Comparison of ENCODE assay signal across 13 cellular contexts in genomic region chr2:217225596-217225995, GRCh38.
DNase-seq lines count a peak whose midpoint lies in the region; ATAC-seq and TF ChIP-seq lines count a peak whose summit lies in the region.
"Had no signal": no experiment of that assay in that cellular context is flagged by ENCODE, and none has a peak within 500 bp of the region (broad histone marks: within the 10 kb centered on the region; RNA-seq: fewer than 3 reads in every experiment).

No MANE protein-coding gene starts in this region.

- POLR2A ChIA-PET in activated naive CD8-positive, alpha-beta T cell treated with anti-CD3 and anti-CD28 coated beads, Interleukin-2, amount 10 ng/mL, durations not matched to agents 7 days and 5 days (lab: Charles Lee) = no interaction called here

- peak overlapping the region; percentile 56 for H3K4me3 Mint-ChIP-seq in natural killer cell treated with Interleukin-12 subunit alpha and Interleukin-12 subunit beta and Interleukin-15 and Interleukin-18, amount 100 ng/mL, for 72 hours
- H3K4me3 Mint-ChIP-seq in natural killer cell = no peak overlapping the region
- no peak overlapping the region for H3K4me3 Mint-ChIP-seq in activated naive CD8-positive, alpha-beta T cell treated with anti-CD3 and anti-CD28 coated beads, Interleukin-2, amount 10 ng/mL, durations not matched to agents 7 days and 5 days
- H3K4me3 Mint-ChIP-seq: B cell; CD4-positive, alpha-beta memory T cell; GM23338 had no signal

- no peak for DNase-seq in natural killer cell treated with Interleukin-12 subunit alpha and Interleukin-12 subunit beta and Interleukin-15 and Interleukin-18, amount 100 ng/mL, for 72 hours (ENCODE audit: low spot score)
- DNase-seq in natural killer cell (no peak), NCI-H82 (lab: John Stamatoyannopoulos, UW) (peak; percentile 77), NCI-H345 (lab: John Stamatoyannopoulos, UW) (no peak), NCI-H748 treated with DMSO at 0.1 percent for 48 hours (lab: John Stamatoyannopoulos, UW) (no peak)
- no peak for DNase-seq in activated naive CD8-positive, alpha-beta T cell treated with anti-CD3 and anti-CD28 coated beads, Interleukin-2, amount 10 ng/mL, durations not matched to agents 7 days and 5 days
- DNase-seq: CD4-positive, alpha-beta memory T cell; DND-41; GF-D8; H7 had no signal

- peak overlapping the region; percentile 95 to 96 for H3K27ac Mint-ChIP-seq in natural killer cell treated with Interleukin-12 subunit alpha and Interleukin-12 subunit beta and Interleukin-15 and Interleukin-18, amount 100 ng/mL, for 72 hours
- no peak overlapping the region for H3K27ac Mint-ChIP-seq in natural killer cell
- peak overlapping the region; percentile 10 for H3K27ac Mint-ChIP-seq in activated naive CD8-positive, alpha-beta T cell treated with anti-CD3 and anti-CD28 coated beads, Interleukin-2, amount 10 ng/mL, durations not matched to agents 7 days and 5 days
- H3K27ac Mint-ChIP-seq: CD4-positive, alpha-beta memory T cell; GM23338 had no signal

- peaks cover 0 to 7% of the 10 kb centered on the region in 2 donors for H3K27me3 Mint-ChIP-seq in natural killer cell treated with Interleukin-12 subunit alpha and Interleukin-12 subunit beta and Interleukin-15 and Interleukin-18, amount 100 ng/mL, for 72 hours
- H3K27me3 Mint-ChIP-seq in natural killer cell (ENCODE audit: low read depth in 2 of 2) = peaks cover 0 to 6% of the 10 kb centered on the region in 2 donors
- H3K27me3 Mint-ChIP-seq in activated naive CD8-positive, alpha-beta T cell treated with anti-CD3 and anti-CD28 coated beads, Interleukin-2, amount 10 ng/mL, durations not matched to agents 7 days and 5 days = no peaks in the 10 kb centered on the region
- H3K27me3 Mint-ChIP-seq: CD4-positive, alpha-beta memory T cell had no signal

- peaks cover 45 to 51% of the 10 kb centered on the region in 2 donors for H3K4me1 Mint-ChIP-seq in natural killer cell treated with Interleukin-12 subunit alpha and Interleukin-12 subunit beta and Interleukin-15 and Interleukin-18, amount 100 ng/mL, for 72 hours (ENCODE audit: low read depth in 2 of 2)
- peaks cover 16 to 18% of the 10 kb centered on the region in 2 donors for H3K4me1 Mint-ChIP-seq in natural killer cell
- peaks cover 30% of the 10 kb centered on the region for H3K4me1 Mint-ChIP-seq in activated naive CD8-positive, alpha-beta T cell treated with anti-CD3 and anti-CD28 coated beads, Interleukin-2, amount 10 ng/mL, durations not matched to agents 7 days and 5 days
- H3K4me1 Mint-ChIP-seq: GM23338 had no signal

- no peak for ATAC-seq in natural killer cell treated with Interleukin-12 subunit alpha and Interleukin-12 subunit beta and Interleukin-15 and Interleukin-18, amount 100 ng/mL, for 72 hours
- ATAC-seq in natural killer cell (no peak), HG03139 (IDR thresholded peaks at IDR 0.05; ENCODE audit: unreplicated experiment) (no peak)
- no peak for ATAC-seq in activated naive CD8-positive, alpha-beta T cell treated with anti-CD3 and anti-CD28 coated beads, Interleukin-2, amount 10 ng/mL, durations not matched to agents 7 days and 5 days (ENCODE audit: low read depth)
- ATAC-seq: GM23338 had no signal

- TF ChIP-seq CTCF in natural killer cell (IDR thresholded peaks at IDR 0.05) = no peak

- H3K9me3 Mint-ChIP-seq in natural killer cell treated with Interleukin-12 subunit alpha and Interleukin-12 subunit beta and Interleukin-15 and Interleukin-18, amount 100 ng/mL, for 72 hours = peaks cover 7% of the 10 kb centered on the region
- H3K9me3 Mint-ChIP-seq in natural killer cell = no peaks in the 10 kb centered on the region
- peaks cover 13% of the 10 kb centered on the region for H3K9me3 Mint-ChIP-seq in activated naive CD8-positive, alpha-beta T cell treated with anti-CD3 and anti-CD28 coated beads, Interleukin-2, amount 10 ng/mL, durations not matched to agents 7 days and 5 days
- H3K9me3 Mint-ChIP-seq: GM23338 had no signal

- intact Hi-C loops in natural killer cell (cut with micrococcal nuclease) = no loop called here

- peaks cover 32% of the 10 kb centered on the region for H3K36me3 Mint-ChIP-seq in natural killer cell treated with Interleukin-12 subunit alpha and Interleukin-12 subunit beta and Interleukin-15 and Interleukin-18, amount 100 ng/mL, for 72 hours
- no peaks in the 10 kb centered on the region for H3K36me3 Mint-ChIP-seq in natural killer cell
- H3K36me3 Mint-ChIP-seq in activated naive CD8-positive, alpha-beta T cell treated with anti-CD3 and anti-CD28 coated beads, Interleukin-2, amount 10 ng/mL, durations not matched to agents 7 days and 5 days = peaks cover 22% of the 10 kb centered on the region
- H3K36me3 Mint-ChIP-seq: CD4-positive, alpha-beta memory T cell had no signal

Comparison
In these comparisons a context has a peak if more than half of its experiments do, and no peak if none do; other contexts are left out.
1. H3K27ac Mint-ChIP-seq: peak in natural killer cell treated with Interleukin-12 subunit alpha and Interleukin-12 subunit beta and Interleukin-15 and Interleukin-18, amount 100 ng/mL, for 72 hours (2 of 2) and activated naive CD8-positive, alpha-beta T cell treated with anti-CD3 and anti-CD28 coated beads, Interleukin-2, amount 10 ng/mL, durations not matched to agents 7 days and 5 days (single experiment); none in natural killer cell (0 of 2).